ENCODE assay signal across 10 cellular contexts in the genomic region with DNA sequence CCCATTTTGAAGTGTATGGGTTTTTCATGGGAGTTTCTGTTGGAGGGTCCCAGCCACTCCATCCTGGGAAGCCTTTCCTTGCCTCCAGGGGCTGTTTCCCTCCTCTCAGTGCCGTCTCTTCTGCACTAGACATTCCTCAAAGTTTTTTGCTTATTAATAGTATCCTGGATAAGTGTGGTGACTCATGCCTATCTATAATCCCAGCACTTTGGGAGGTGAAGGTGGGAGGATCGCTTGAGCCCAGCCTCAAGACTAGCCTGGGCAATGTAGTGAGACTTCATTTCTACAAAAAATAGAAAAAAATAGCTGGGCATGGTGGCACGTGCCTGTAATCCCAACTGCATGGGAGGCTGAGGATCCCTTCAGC. TPM values are rescaled to one million over a fixed set of nuclear protein-coding genes. Genes with fewer than 3 reads are reported as not detected.
DNase-seq lines count a peak whose midpoint lies in the region; ATAC-seq, FAIRE-seq and TF ChIP-seq lines count a peak whose summit lies in the region.
"Had no signal": no experiment of that assay in that cellular context is flagged by ENCODE, and none has a peak within 500 bp of the region (broad histone marks: within the 10 kb centered on the region; RNA-seq: fewer than 3 reads in every experiment).

No MANE protein-coding gene starts in this region.

- no peak for FAIRE-seq in HTR-8/SVneo (lab: Jason Lieb, UNC)
- FAIRE-seq in keratinocyte (lab: Jason Lieb, UNC), result peak; percentile 95

- ATAC-seq in HG02970 (IDR thresholded peaks at IDR 0.05; ENCODE audit: low FRiP score, unreplicated experiment), result no peak

- intact Hi-C loops in tibial artery (cut with DNase I; ENCODE audit: low total_unique reads), result no loop called here

- H3K36me3 Mint-ChIP-seq in chondrocyte (ENCODE audit: low read depth), result no peaks in the 10 kb centered on the region

- no peaks in the 10 kb centered on the region for H3K79me2 ChIP-seq in keratinocyte (ENCODE audit: control insufficient read depth, insufficient read depth, low read length)

- peak overlapping the region; percentile 90 for H3K27ac Mint-ChIP-seq in chondrocyte (ENCODE audit: unreplicated experiment)
- H3K27ac Mint-ChIP-seq: nephron progenitor cell had no signal

- peak overlapping the region; percentile 72 for H3K4me2 ChIP-seq in keratinocyte (ENCODE audit: control insufficient read depth, extremely low read depth, insufficient read depth, low read depth, low read length)

- no peaks in the 10 kb centered on the region for H4K20me1 ChIP-seq in keratinocyte (ENCODE audit: control insufficient read depth, extremely low read depth, insufficient read depth, low read length)

- peak overlapping the region; percentile 32 for H2AFZ ChIP-seq in keratinocyte (ENCODE audit: control insufficient read depth, low read length)

- H3K9me3 ChIP-seq in keratinocyte (ENCODE audit: control insufficient read depth, low read depth, low read length) (no peaks in the 10 kb centered on the region), tibial artery (no peaks in the 10 kb centered on the region)

- dilution Hi-C loops in keratinocyte (cut with MboI; ENCODE audit: extremely low pct_ligation_motif_present, low sequenced_read_pairs), result no loop called here

- H3K36me3 ChIP-seq in keratinocyte (ENCODE audit: control insufficient read depth in 2 of 2, extremely low read depth in 1 of 2, insufficient read depth in 2 of 2, low read length in 2 of 2), result no peaks in the 10 kb centered on the region
- no peaks in the 10 kb centered on the region for H3K36me3 ChIP-seq in tibial artery

- peaks cover 43% of the 10 kb centered on the region for H3K4me1 Mint-ChIP-seq in chondrocyte (ENCODE audit: low read depth)

- no peaks in the 10 kb centered on the region for H3K27me3 ChIP-seq in keratinocyte (ENCODE audit: control insufficient read depth, extremely low read depth, insufficient read depth, low read length)
- no peaks in the 10 kb centered on the region for H3K27me3 ChIP-seq in tibial artery

- no peak overlapping the region for H3K4me3 Mint-ChIP-seq in chondrocyte (ENCODE audit: unreplicated experiment)
- H3K4me3 Mint-ChIP-seq: nephron progenitor cell had no signal

- peak overlapping the region; percentile 72 for H3K27ac ChIP-seq in keratinocyte (ENCODE audit: control insufficient read depth, insufficient read depth, low read length)
- H3K27ac ChIP-seq in tibial artery, result peak overlapping the region; percentile 16 to 56

- H3K27me3 Mint-ChIP-seq in chondrocyte (ENCODE audit: low read depth), result no peaks in the 10 kb centered on the region

- TF ChIP-seq CTCF in chondrocyte (IDR thresholded peaks at IDR 0.05), result no peak
- no peak for TF ChIP-seq CTCF in keratinocyte (optimal IDR thresholded peaks at IDR 0.05 in 1 of 3, IDR thresholded peaks at IDR 0.05 in 1 of 3, conservative IDR thresholded peaks at IDR 0.05 in 1 of 3; ENCODE audit: extremely low read depth in 1 of 3, insufficient read depth in 2 of 3, low read length in 3 of 3)
- TF ChIP-seq CTCF in tibial artery (IDR thresholded peaks at IDR 0.05), result no peak

- DNase-seq in HTR-8/SVneo (ENCODE audit: insufficient read length, low spot score) (peak; percentile 30), chondrocyte (ENCODE audit: low spot score) (no peak), keratinocyte (ENCODE audit: low read depth, low spot score) (no peak), tibial artery (no peak), GM19238 (ENCODE audit: insufficient read length, low spot score) (no peak), NCI-H1105 (lab: John Stamatoyannopoulos, UW) (no peak)
- no peak for DNase-seq in activated effector memory CD4-positive, alpha-beta T cell treated with anti-CD3 and anti-CD28 coated beads, Interleukin-2, amount 50 U/mL, for 16 hours
- DNase-seq: NCI-H2081 treated with DMSO at 0.1 percent for 48 hours, nephron progenitor cell had no signal

- H3K9ac ChIP-seq in keratinocyte (ENCODE audit: control insufficient read depth, extremely low read depth, insufficient read depth, low read length), result peak overlapping the region; percentile 39

- H3K4me1 ChIP-seq in keratinocyte (ENCODE audit: control insufficient read depth, extremely low read depth, insufficient read depth, low read length) (peaks cover 19% of the 10 kb centered on the region), tibial artery (peaks cover 0 to 29% (median 11%) of the 10 kb centered on the region in 4 donors)

- H3K4me3 ChIP-seq in keratinocyte (ENCODE audit: control insufficient read depth in 2 of 3, extremely low read depth in 1 of 3, insufficient read depth in 2 of 3, low read depth in 1 of 3, low read length in 3 of 3), result no peak overlapping the region
- H3K4me3 ChIP-seq in tibial artery, result no peak overlapping the region

- H3K9me1 ChIP-seq in keratinocyte (ENCODE audit: control insufficient read depth, extremely low read depth, insufficient read depth, low read length), result no peaks in the 10 kb centered on the region

- no peaks in the 10 kb centered on the region for H3K9me3 Mint-ChIP-seq in chondrocyte (ENCODE audit: low read depth)
- H3K9me3 Mint-ChIP-seq: nephron progenitor cell had no signal

RNA-seq across cellular contexts. Expression of gene RALGPS1, which starts 43.1 kb away (rescaled TPM):
- 6.8 to 9.0 TPM (median 8.1 TPM) in 3 replicates for total RNA-seq in chondrocyte
- 0.56 to 1.1 TPM (median 0.97 TPM) in 3 replicates for polyA plus RNA-seq in keratinocyte
- 2.3 TPM for polyA plus RNA-seq in keratinocyte (2011; ENCODE audit: low read depth)
- polyA plus RNA-seq in keratinocyte (2011; cell fraction: cytosol; rRNA removed), result 0.74 and 1.9 TPM in 2 replicates
- 3.3 and 3.7 TPM in 2 replicates for polyA plus RNA-seq in keratinocyte (2011; cell fraction: nucleus; rRNA removed)
- 1.1 and 2.0 TPM in 2 replicates for polyA plus RNA-seq in keratinocyte (2012; ENCODE audit: low replicate concordance)
- polyA minus RNA-seq in keratinocyte, result 0.69 to 2.4 TPM (median 2.1 TPM) in 3 replicates
- not detected for polyA minus RNA-seq in keratinocyte (2011; cell fraction: cytosol; rRNA and poly(A)+ RNA removed)
- polyA minus RNA-seq in keratinocyte (2011; cell fraction: nucleus; rRNA and poly(A)+ RNA removed), result 1.2 and 2.4 TPM in 2 replicates
